ENCODE assay signal across 16 cellular contexts in genomic region chr2:188303363-188304031, GRCh38. TPM values are rescaled to one million over a fixed set of nuclear protein-coding genes. Genes with fewer than 3 reads are reported as not detected.
DNase-seq lines count a peak whose midpoint lies in the region; ATAC-seq and TF ChIP-seq lines count a peak whose summit lies in the region.
"Had no signal": no experiment of that assay in that cellular context is flagged by ENCODE, and none has a peak within 500 bp of the region (broad histone marks: within the 10 kb centered on the region; RNA-seq: fewer than 3 reads in every experiment).

No MANE protein-coding gene starts in this region.

- H3K4me2 ChIP-seq in GM23338, result peak overlapping the region; percentile 52

- H3K27ac Mint-ChIP-seq in GM23338, result peak overlapping the region; percentile 98
- H3K27ac Mint-ChIP-seq in progenitor cell of endocrine pancreas, result peak overlapping the region; percentile 57
- H3K27ac Mint-ChIP-seq in activated T-cell treated with anti-CD3 and anti-CD28 coated beads, Interleukin-2, amount 50 U/mL, for 24 hours, result no peak overlapping the region
- H3K27ac Mint-ChIP-seq: activated CD8-positive, alpha-beta T cell treated with anti-CD3 and anti-CD28 coated beads for 36 hours; activated naive CD8-positive, alpha-beta T cell treated with anti-CD3 and anti-CD28 coated beads, Interleukin-2, amount 50 U/mL, for 24 hours; stimulated activated memory B cell treated with anti-CD40 and anti-IgM and Interleukin-4, amounts not matched to agents 10 μg/mL and 1 μg/mL and 100 μg/mL, for 72 hours had no signal

- H3K9me2 ChIP-seq in GM23338 (ENCODE audit: insufficient read depth), result no peaks in the 10 kb centered on the region

- 88 to 91% (median 90%) methylated on average over 2 of the region's 2 CpGs for WGBS in psoas muscle, 3 donors

- H3K27ac ChIP-seq in GM23338 (ENCODE audit: low read depth) (peak overlapping the region; percentile 97), psoas muscle (no peak overlapping the region)
- H3K27ac ChIP-seq: foreskin keratinocyte had no signal

- H3K79me2 ChIP-seq in GM23338 (replicated peaks; ENCODE audit: insufficient read depth), result peaks cover 85% of the 10 kb centered on the region

- H4K20me1 ChIP-seq in GM23338 (replicated peaks; ENCODE audit: insufficient read depth), result no peaks in the 10 kb centered on the region

- H3K4me3 Mint-ChIP-seq in GM23338 (peak overlapping the region; percentile 49), progenitor cell of endocrine pancreas (ENCODE audit: low read depth) (no peak overlapping the region)
- no peak overlapping the region for H3K4me3 Mint-ChIP-seq in activated T-cell treated with anti-CD3 and anti-CD28 coated beads, Interleukin-2, amount 50 U/mL, for 24 hours
- H3K4me3 Mint-ChIP-seq: activated CD8-positive, alpha-beta T cell treated with anti-CD3 and anti-CD28 coated beads for 36 hours; activated naive CD8-positive, alpha-beta T cell treated with anti-CD3 and anti-CD28 coated beads, Interleukin-2, amount 50 U/mL, for 24 hours; stimulated activated memory B cell treated with anti-CD40 and anti-IgM and Interleukin-4, amounts not matched to agents 10 μg/mL and 1 μg/mL and 100 μg/mL, for 72 hours had no signal

- H3K27me3 ChIP-seq in GM23338 (ENCODE audit: insufficient read depth) (no peaks in the 10 kb centered on the region), psoas muscle (ENCODE audit: insufficient read depth in 3 of 3, low read length in 2 of 3) (no peaks in the 10 kb centered on the region)
- H3K27me3 ChIP-seq: foreskin keratinocyte had no signal

- H3F3A ChIP-seq in GM23338 (replicated peaks; ENCODE audit: low read depth), result peaks cover 14% of the 10 kb centered on the region

- H3K4me1 Mint-ChIP-seq in GM23338, result peaks cover 78% of the 10 kb centered on the region
- H3K4me1 Mint-ChIP-seq in progenitor cell of endocrine pancreas (ENCODE audit: low read depth), result peaks cover 15% of the 10 kb centered on the region
- H3K4me1 Mint-ChIP-seq in activated T-cell treated with anti-CD3 and anti-CD28 coated beads, Interleukin-2, amount 50 U/mL, for 24 hours (ENCODE audit: low read depth), result no peaks in the 10 kb centered on the region
- H3K4me1 Mint-ChIP-seq: activated naive CD8-positive, alpha-beta T cell treated with anti-CD3 and anti-CD28 coated beads, Interleukin-2, amount 50 U/mL, for 24 hours; stimulated activated memory B cell treated with anti-CD40 and anti-IgM and Interleukin-4, amounts not matched to agents 10 μg/mL and 1 μg/mL and 100 μg/mL, for 72 hours had no signal

- intact Hi-C loops in psoas muscle (cut with DNase I), result no loop called here

- H3K4me3 ChIP-seq in GM23338 (peak overlapping the region; percentile 5), fibroblast of pulmonary artery (replicated peaks; ENCODE audit: low read depth, low read length) (no peak overlapping the region), psoas muscle (no peak overlapping the region)
- H3K4me3 ChIP-seq: mucosa of descending colon had no signal

- H3K36me3 Mint-ChIP-seq in GM23338 (ENCODE audit: low read depth), result peaks cover 28% of the 10 kb centered on the region
- no peaks in the 10 kb centered on the region for H3K36me3 Mint-ChIP-seq in progenitor cell of endocrine pancreas (ENCODE audit: insufficient read depth)
- no peaks in the 10 kb centered on the region for H3K36me3 Mint-ChIP-seq in activated T-cell treated with anti-CD3 and anti-CD28 coated beads, Interleukin-2, amount 50 U/mL, for 24 hours (ENCODE audit: low read depth)
- H3K36me3 Mint-ChIP-seq: stimulated activated memory B cell treated with anti-CD40 and anti-IgM and Interleukin-4, amounts not matched to agents 10 μg/mL and 1 μg/mL and 100 μg/mL, for 72 hours had no signal

- H3K4me1 ChIP-seq in GM23338 (ENCODE audit: insufficient read depth) (peaks cover 85% of the 10 kb centered on the region), psoas muscle (peaks cover 7% of the 10 kb centered on the region)
- H3K4me1 ChIP-seq: foreskin keratinocyte had no signal

- peak; percentile 91 for ATAC-seq in GM23338
- peak; percentile 75 for ATAC-seq in SK-N-SH treated with all-trans-retinoic acid at 6 μM for 48 hours
- ATAC-seq in psoas muscle, result no peak
- ATAC-seq: activated CD8-positive, alpha-beta T cell treated with anti-CD3 and anti-CD28 coated beads for 36 hours; activated naive CD8-positive, alpha-beta T cell treated with anti-CD3 and anti-CD28 coated beads, Interleukin-2, amount 50 U/mL, for 24 hours; foreskin keratinocyte; mucosa of descending colon; stimulated activated memory B cell treated with anti-CD40 and anti-IgM and Interleukin-4, amounts not matched to agents 10 μg/mL and 1 μg/mL and 100 μg/mL, for 72 hours had no signal

- no peaks in the 10 kb centered on the region; the same call in 1 of the 2 replicates for H3K36me3 ChIP-seq in GM23338 (ENCODE audit: insufficient read depth)
- H3K36me3 ChIP-seq in psoas muscle (ENCODE audit: insufficient read depth in 1 of 2, low read depth in 1 of 2), result no peaks in the 10 kb centered on the region

- TF ChIP-seq CTCF in GM23338 (conservative IDR thresholded peaks at IDR 0.05; ENCODE audit: low read depth in 2 of 2), result no peak
- no peak for TF ChIP-seq CTCF in fibroblast of pulmonary artery (IDR thresholded peaks at IDR 0.05; ENCODE audit: low read length, missing control alignments)
- no peak for TF ChIP-seq CTCF in progenitor cell of endocrine pancreas (IDR thresholded peaks at IDR 0.05; ENCODE audit: unreplicated experiment)
- TF ChIP-seq CTCF in psoas muscle (IDR thresholded peaks at IDR 0.05), result no peak

- DNase-seq in GM23338 (ENCODE audit: low spot score) (peak; percentile 92), fibroblast of pulmonary artery (ENCODE audit: low read depth) (peak; percentile 66), progenitor cell of endocrine pancreas (ENCODE audit: low spot score, unreplicated experiment) (no peak), psoas muscle (no peak), GOT3 (lab: John Stamatoyannopoulos, UW) (no peak), NCI-H2081 (lab: John Stamatoyannopoulos, UW) (no peak)
- no peak for DNase-seq in activated T-cell treated with anti-CD3 and anti-CD28 coated beads, Interleukin-2, amount 50 U/mL, for 24 hours
- DNase-seq: activated CD8-positive, alpha-beta T cell treated with anti-CD3 and anti-CD28 coated beads for 36 hours; activated naive CD8-positive, alpha-beta T cell treated with anti-CD3 and anti-CD28 coated beads, Interleukin-2, amount 50 U/mL, for 24 hours; DND-41; mucosa of descending colon; NCI-H2081 treated with DMSO at 0.1 percent for 48 hours; SHP77 treated with DMSO at 0.1 percent for 48 hours had no signal

- H3K9me3 Mint-ChIP-seq in GM23338, result peaks cover 8% of the 10 kb centered on the region; the same call in 2 of the 3 replicates
- H3K9me3 Mint-ChIP-seq in progenitor cell of endocrine pancreas (ENCODE audit: low read depth), result peaks cover 6% of the 10 kb centered on the region
- no peaks in the 10 kb centered on the region for H3K9me3 Mint-ChIP-seq in activated T-cell treated with anti-CD3 and anti-CD28 coated beads, Interleukin-2, amount 50 U/mL, for 24 hours
- H3K9me3 Mint-ChIP-seq: activated CD8-positive, alpha-beta T cell treated with anti-CD3 and anti-CD28 coated beads for 36 hours; activated naive CD8-positive, alpha-beta T cell treated with anti-CD3 and anti-CD28 coated beads, Interleukin-2, amount 50 U/mL, for 24 hours had no signal

- no peaks in the 10 kb centered on the region for H3K9me3 ChIP-seq in psoas muscle

- H3K27me3 Mint-ChIP-seq in GM23338 (ENCODE audit: insufficient read depth, low read depth, poor library complexity) (peaks cover 9% of the 10 kb centered on the region), progenitor cell of endocrine pancreas (no peaks in the 10 kb centered on the region)
- H3K27me3 Mint-ChIP-seq in activated T-cell treated with anti-CD3 and anti-CD28 coated beads, Interleukin-2, amount 50 U/mL, for 24 hours, result no peaks in the 10 kb centered on the region
- H3K27me3 Mint-ChIP-seq: activated CD8-positive, alpha-beta T cell treated with anti-CD3 and anti-CD28 coated beads for 36 hours; stimulated activated memory B cell treated with anti-CD40 and anti-IgM and Interleukin-4, amounts not matched to agents 10 μg/mL and 1 μg/mL and 100 μg/mL, for 72 hours had no signal

- no peak overlapping the region for H2AFZ ChIP-seq in GM23338

TF ChIP-seq in SK-N-SH treated with all-trans-retinoic acid at 6 μM for 48 hours, 23 proteins besides CTCF, POLR2A, EP300 and RAD21 (continues in another document):
- TF ChIP-seq TSHZ2 (CRISPR knock-in tag; IDR thresholded peaks at IDR 0.05) (no peak), RARB (CRISPR knock-in tag; IDR thresholded peaks at IDR 0.05) (no peak)

RNA-seq across cellular contexts. Expression of gene GULP1, which starts 11.8 kb away (rescaled TPM):
- total RNA-seq in GM23338 (2014; rRNA removed; shearing (Covaris generic)), result 181 and 200 TPM in 2 replicates
- polyA plus RNA-seq in GM23338 (2016; fragmentation: Nextera tagmentation; extraction: Ambion mirVana) (75.3 and 94.6 TPM in 2 replicates), psoas muscle (10 to 100 TPM in 1 of 3 donors, 1 to 10 TPM in 2; 5.6 to 18.0 (median 10.0) TPM)
- total RNA-seq in progenitor cell of endocrine pancreas (35.3 and 39.4 TPM in 2 replicates), psoas muscle (10 to 100 TPM in 3 of 4 donors, 1 to 10 TPM in 1; 9.3 to 15.9 (median 13.5) TPM)
- total RNA-seq: activated CD8-positive, alpha-beta T cell treated with anti-CD3 and anti-CD28 coated beads for 36 hours had no signal

Comparison
In these comparisons a context has a peak if more than half of its experiments do, and no peak if none do; other contexts are left out.
1. ATAC-seq: peak in GM23338 (single experiment) and SK-N-SH treated with all-trans-retinoic acid at 6 μM for 48 hours (single experiment); none in psoas muscle (0 of 4).
2. DNase-seq: peak in GM23338 (single experiment) and fibroblast of pulmonary artery (single experiment); none in progenitor cell of endocrine pancreas (single experiment), psoas muscle (0 of 2), GOT3 (single experiment), NCI-H2081 (0 of 2) and activated T-cell treated with anti-CD3 and anti-CD28 coated beads, Interleukin-2, amount 50 U/mL, for 24 hours (single experiment).